ENCODE assay signal across 9 cellular contexts in genomic region chr10:91632671-91633550, GRCh38. TPM values are rescaled to one million over a fixed set of nuclear protein-coding genes. Genes with fewer than 3 reads are reported as not detected.
DNase-seq lines count a peak whose midpoint lies in the region; ATAC-seq, FAIRE-seq and TF ChIP-seq lines count a peak whose summit lies in the region.
"Had no signal": no experiment of that assay in that cellular context is flagged by ENCODE, and none has a peak within 500 bp of the region (broad histone marks: within the 10 kb centered on the region; RNA-seq: fewer than 3 reads in every experiment).

PPP1R3C (minus strand) TSS chr10:91633071; CDS start chr10:91632969, 102 bp downstream.

- peak; percentile 18 for FAIRE-seq in HepG2 (lab: Jason Lieb, UNC)
- FAIRE-seq: colon had no signal

- no peaks in the 10 kb centered on the region; the same call in none of the 2 replicates for H4K20me1 ChIP-seq in HepG2 (ENCODE audit: insufficient read depth, low read length)

- H3K79me2 ChIP-seq in HepG2 (ENCODE audit: insufficient read depth, low read length), result peaks cover 32% of the 10 kb centered on the region

- peak within 1 kb of the TSS; percentile 59 for H2AFZ ChIP-seq in HepG2 (ENCODE audit: low read length)

- H3K27me3 ChIP-seq in HepG2 (ENCODE audit: control insufficient read depth in 1 of 2, insufficient read depth in 2 of 2, low read length in 2 of 2), result no peaks in the 10 kb centered on the region

- H3K36me3 ChIP-seq in HepG2 (replicated peaks in 1 of 2; ENCODE audit: control insufficient read depth in 1 of 2, insufficient read depth in 2 of 2, low read length in 2 of 2), result peaks cover 9 to 21% of the 10 kb centered on the region in 2 experiments; a peak in 4 of 5 replicates

- ATAC-seq in HG02623 (IDR thresholded peaks at IDR 0.05; ENCODE audit: unreplicated experiment), result peak; percentile 66
- ATAC-seq in HepG2, result peak; percentile 98

- no peak within 1 kb of the TSS for H3K27ac Mint-ChIP-seq in activated CD4-positive, alpha-beta memory T cell treated with anti-CD3 and anti-CD28 coated beads, Interleukin-2, amount 10 ng/mL, durations not matched to agents 7 days and 5 days

- TF ChIP-seq CTCF in GM10248 (IDR thresholded peaks at IDR 0.05; ENCODE audit: control extremely low read depth, extremely low read depth, low read depth, missing control alignments) (peak; percentile 3), HepG2 (CRISPR knock-in tag; IDR thresholded peaks at IDR 0.05) (peak; percentile 76)

- no peaks in the 10 kb centered on the region for H3K9me3 ChIP-seq in HepG2 (ENCODE audit: low read length)

- peaks cover 49% of the 10 kb centered on the region for H3K27me3 Mint-ChIP-seq in activated CD4-positive, alpha-beta memory T cell treated with anti-CD3 and anti-CD28 coated beads, Interleukin-2, amount 10 ng/mL, durations not matched to agents 7 days and 5 days

- in situ Hi-C loops in HepG2 (cut with HindIII; ENCODE audit: extremely low pct_ligation_motif_present, low pct_unique_long_range_greater_than_20kb), result loop anchor here (5.0 to 25.0 kb wide), 3 partner anchors 76 to 246 kb away; no protein-coding TSS in a partner anchor

- no peaks in the 10 kb centered on the region for H3K9me3 Mint-ChIP-seq in activated CD4-positive, alpha-beta memory T cell treated with anti-CD3 and anti-CD28 coated beads, Interleukin-2, amount 10 ng/mL, durations not matched to agents 7 days and 5 days

- TF ChIP-seq RAD21 in HepG2 (CRISPR knock-in tag; IDR thresholded peaks at IDR 0.05), result peak; percentile 55; the same call in 1 of the 2 replicates

- peak; percentile 73 for DNase-seq in GM10248 (ENCODE audit: extremely low spot score)
- peak; percentile 64 for DNase-seq in NCI-H2107 (lab: John Stamatoyannopoulos, UW)
- peak; percentile 56 for DNase-seq in activated CD4-positive, alpha-beta memory T cell treated with anti-CD3 and anti-CD28 coated beads, Interleukin-2, amount 10 ng/mL, durations not matched to agents 7 days and 5 days
- DNase-seq in effector CD4-positive, alpha-beta T cell, result peak; percentile 5
- DNase-seq in HepG2 (ENCODE audit: low spot score), result peak; percentile 87
- peak; percentile 35 to 71 for DNase-seq in stimulated activated CD4-positive, alpha-beta T cell treated with anti-CD3 and anti-CD28 coated beads, Interleukin-2, amount 100 ng/mL, for 24 hours
- DNase-seq in NCI-H187 (lab: John Stamatoyannopoulos, UW), result no peak

- under 1% methylated on average over 18 of the region's 61 CpGs for WGBS in HepG2 (ENCODE audit: low lambda C conversion rate)

- POLR2A ChIA-PET in GM10248 (lab: Yijun Ruan, JAX), result no interaction called here
- POLR2A ChIA-PET in activated CD4-positive, alpha-beta memory T cell treated with anti-CD3 and anti-CD28 coated beads, Interleukin-2, amount 10 ng/mL, durations not matched to agents 7 days and 5 days (lab: Charles Lee), result no interaction called here
- POLR2A ChIA-PET in HepG2 (lab: Yijun Ruan, JAX), result interaction anchor here (0.6 to 2.9 kb wide), 21 partner anchors 9 to 1989 kb away, joined by 3 to 35 read pairs (median 6); partner anchors contain the start of genes BTAF1 and TNKS2

- H3K4me3 ChIP-seq in HepG2 (replicated peaks in 1 of 3; ENCODE audit: insufficient read depth in 1 of 3, low read depth in 2 of 3, low read length in 3 of 3), result peak within 1 kb of the TSS; percentile 69 to 87 (median 87)

- H3K9ac ChIP-seq in HepG2 (ENCODE audit: insufficient read depth, low read depth, low read length), result peak within 1 kb of the TSS; percentile 81

- H3K4me1 ChIP-seq in HepG2 (ENCODE audit: insufficient read depth, low read length), result peaks cover 62% of the 10 kb centered on the region

- no TSS peak for BruUV-seq in HepG2 (replicated peaks; lab: Mats Ljungman, UMichigan)

- peak within 1 kb of the TSS; percentile 96 for H3K4me2 ChIP-seq in HepG2 (ENCODE audit: low read depth, low read length)

- TF ChIP-seq POLR2A in HepG2 (IDR thresholded peaks at IDR 0.05; ENCODE audit: insufficient read depth in 1 of 2, low read depth in 2 of 2, low read length in 2 of 2), result peak; percentile 92 to 99

- peak within 1 kb of the TSS; percentile 76 for H3K27ac ChIP-seq in HepG2 (ENCODE audit: extremely low read length, insufficient read depth, low read length)

- TF ChIP-seq EP300 in HepG2 (IDR thresholded peaks at IDR 0.05; ENCODE audit: low read depth in 2 of 2, low read length in 2 of 2) (0 out of 4 replicates have a peak, but pooled peaks of 1 of the 2 experiments have one; percentile 2), HepG2 (CRISPR knock-in tag; IDR thresholded peaks at IDR 0.05; ENCODE audit: borderline replicate concordance) (peak; percentile 57; the same call in 1 of the 2 replicates)

- H3K4me3 Mint-ChIP-seq in activated CD4-positive, alpha-beta memory T cell treated with anti-CD3 and anti-CD28 coated beads, Interleukin-2, amount 10 ng/mL, durations not matched to agents 7 days and 5 days, result peak within 1 kb of the TSS; percentile 54

- intact Hi-C loops in HepG2 (cut with micrococcal nuclease; ENCODE audit: unreplicated experiment), result loop anchor here (1.0 kb wide), 1 partner anchor 77 kb away; no protein-coding TSS in a partner anchor

- CTCF ChIA-PET in GM10248 (lab: Yijun Ruan, JAX) (interaction anchor here (0.9 to 5.7 kb wide), 8 partner anchors 10 to 753 kb away, joined by 3 to 91 read pairs (median 4); no protein-coding TSS in a partner anchor), HepG2 (lab: Yijun Ruan, JAX; ENCODE audit: low intra/inter-chr PET ratio, low total read pairs) (interaction anchor here (0.7 to 1.0 kb wide), 2 partner anchors 81 to 140 kb away, joined by 3 to 5 read pairs; no protein-coding TSS in a partner anchor)
- CTCF ChIA-PET in activated CD4-positive, alpha-beta memory T cell treated with anti-CD3 and anti-CD28 coated beads, Interleukin-2, amount 10 ng/mL, durations not matched to agents 7 days and 5 days (lab: Charles Lee), result interaction anchor here (0.8 to 6.3 kb wide), 6 partner anchors 19 to 627 kb away, joined by 3 to 65 read pairs (median 4); no protein-coding TSS in a partner anchor

- peaks cover 7% of the 10 kb centered on the region for H3K4me1 Mint-ChIP-seq in activated CD4-positive, alpha-beta memory T cell treated with anti-CD3 and anti-CD28 coated beads, Interleukin-2, amount 10 ng/mL, durations not matched to agents 7 days and 5 days

- no peaks in the 10 kb centered on the region for H3K36me3 Mint-ChIP-seq in activated CD4-positive, alpha-beta memory T cell treated with anti-CD3 and anti-CD28 coated beads, Interleukin-2, amount 10 ng/mL, durations not matched to agents 7 days and 5 days (ENCODE audit: low read depth)

TF ChIP-seq in HepG2, 621 proteins besides CTCF, POLR2A, EP300 and RAD21 (continues in another document):
- TF ChIP-seq FOXC1 (CRISPR knock-in tag; IDR thresholded peaks at IDR 0.05; ENCODE audit: borderline replicate concordance) (peak; percentile 98), PLRG1 (conservative IDR thresholded peaks at IDR 0.05) (no peak), NFIB (CRISPR knock-in tag; IDR thresholded peaks at IDR 0.05; ENCODE audit: borderline replicate concordance) (no peak), ZNF34 (CRISPR knock-in tag; IDR thresholded peaks at IDR 0.05; ENCODE audit: borderline replicate concordance) (peak; percentile 90; the same call in 1 of the 2 replicates), ERF (CRISPR knock-in tag; IDR thresholded peaks at IDR 0.05) (peak; percentile 97), ZSCAN12 (CRISPR knock-in tag; IDR thresholded peaks at IDR 0.05) (peak; percentile 82; the same call in 1 of the 2 replicates), ZNF782 (CRISPR knock-in tag; IDR thresholded peaks at IDR 0.05; ENCODE audit: borderline replicate concordance) (peak; percentile 90; the same call in 1 of the 2 replicates)
- TF ChIP-seq, protein P1, sequence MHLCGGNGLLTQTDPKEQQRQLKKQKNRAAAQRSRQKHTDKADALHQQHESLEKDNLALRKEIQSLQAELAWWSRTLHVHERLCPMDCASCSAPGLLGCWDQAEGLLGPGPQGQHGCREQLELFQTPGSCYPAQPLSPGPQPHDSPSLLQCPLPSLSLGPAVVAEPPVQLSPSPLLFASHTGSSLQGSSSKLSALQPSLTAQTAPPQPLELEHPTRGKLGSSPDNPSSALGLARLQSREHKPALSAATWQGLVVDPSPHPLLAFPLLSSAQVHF (CRISPR knock-in tag; IDR thresholded peaks at IDR 0.05), result peak; percentile 91

RNA-seq across cellular contexts. Expression of gene PPP1R3C, which starts in this region (rescaled TPM):
- under 1 TPM in 1 of 2 experiments, not detected in 1; 0.23 TPM for total RNA-seq in activated CD4-positive, alpha-beta memory T cell treated with anti-CD3 and anti-CD28 coated beads, Interleukin-2, amount 10 ng/mL, durations not matched to agents 7 days and 5 days
- 14.8 and 18.7 TPM in 2 replicates for total RNA-seq in HepG2 (2016; rRNA removed; fragmentation: Illumina TruSeq; extraction: Trizol)
- 2.8 and 3.5 TPM in 2 replicates for total RNA-seq in HepG2 (2016; cell fraction: cytosol; rRNA removed; fragmentation: Illumina TruSeq; extraction: Trizol; ENCODE audit: low read depth)
- 13.6 and 18.6 TPM in 2 replicates for total RNA-seq in HepG2 (2016; cell fraction: insoluble cytoplasmic fraction; rRNA removed; fragmentation: Illumina TruSeq; extraction: Trizol)
- total RNA-seq in HepG2 (2016; cell fraction: membrane; rRNA removed; fragmentation: Illumina TruSeq; extraction: Trizol), result 8.0 and 9.5 TPM in 2 replicates
- 7.0 and 7.1 TPM in 2 replicates for total RNA-seq in HepG2 (2016; cell fraction: nucleus; rRNA removed; fragmentation: Illumina TruSeq; extraction: Trizol)
- polyA plus RNA-seq in HepG2 (2011; rRNA removed), result 11.4 and 13.3 TPM in 2 replicates
- 6.3 and 10.7 TPM in 2 replicates for polyA plus RNA-seq in HepG2 (2011; cell fraction: cytosol; rRNA removed)
- polyA plus RNA-seq in HepG2 (2011; cell fraction: nucleus; rRNA removed), result 5.5 and 7.0 TPM in 2 replicates
- 13.0 and 17.4 TPM in 2 replicates for polyA plus RNA-seq in HepG2 (2012)
- 0.78 and 0.98 TPM in 2 replicates for polyA plus RNA-seq in HepG2 (2016; cell fraction: cytosol; fragmentation: Illumina TruSeq; extraction: Trizol; ENCODE audit: low read depth)
- 13.2 and 13.9 TPM in 2 replicates for polyA plus RNA-seq in HepG2 (2016; cell fraction: insoluble cytoplasmic fraction; fragmentation: Illumina TruSeq; extraction: Trizol; ENCODE audit: low read depth)
- polyA plus RNA-seq in HepG2 (2016; cell fraction: membrane; fragmentation: Illumina TruSeq; extraction: Trizol; ENCODE audit: low read depth), result 2.4 and 2.7 TPM in 2 replicates
- polyA plus RNA-seq in HepG2 (2016; cell fraction: nucleus; fragmentation: Illumina TruSeq; extraction: Trizol; ENCODE audit: insufficient read depth, low read depth), result 6.2 and 6.4 TPM in 2 replicates
- 13.9 and 20.0 TPM in 2 replicates for polyA minus RNA-seq in HepG2 (2011; rRNA and poly(A)+ RNA removed; ENCODE audit: low replicate concordance)
- 16.0 and 20.2 TPM in 2 replicates for polyA minus RNA-seq in HepG2 (2011; cell fraction: cytosol; rRNA and poly(A)+ RNA removed)
- 21.6 and 26.9 TPM in 2 replicates for polyA minus RNA-seq in HepG2 (2011; cell fraction: nucleus; rRNA and poly(A)+ RNA removed)

Comparison
In these comparisons a context has a peak if more than half of its experiments do, and no peak if none do; other contexts are left out.
1. Peak in DNase-seq in activated CD4-positive, alpha-beta memory T cell treated with anti-CD3 and anti-CD28 coated beads, Interleukin-2, amount 10 ng/mL, durations not matched to agents 7 days and 5 days; RNA of the gene not detected or under 1 TPM.
2. DNase-seq: peak in GM10248 (single experiment), NCI-H2107 (single experiment), effector CD4-positive, alpha-beta T cell (single experiment), HepG2 (single experiment) and stimulated activated CD4-positive, alpha-beta T cell treated with anti-CD3 and anti-CD28 coated beads, Interleukin-2, amount 100 ng/mL, for 24 hours (2 of 2); none in NCI-H187 (0 of 2).